Comparison of ENCODE assay signal across 10 cellular contexts in the genomic region with DNA sequence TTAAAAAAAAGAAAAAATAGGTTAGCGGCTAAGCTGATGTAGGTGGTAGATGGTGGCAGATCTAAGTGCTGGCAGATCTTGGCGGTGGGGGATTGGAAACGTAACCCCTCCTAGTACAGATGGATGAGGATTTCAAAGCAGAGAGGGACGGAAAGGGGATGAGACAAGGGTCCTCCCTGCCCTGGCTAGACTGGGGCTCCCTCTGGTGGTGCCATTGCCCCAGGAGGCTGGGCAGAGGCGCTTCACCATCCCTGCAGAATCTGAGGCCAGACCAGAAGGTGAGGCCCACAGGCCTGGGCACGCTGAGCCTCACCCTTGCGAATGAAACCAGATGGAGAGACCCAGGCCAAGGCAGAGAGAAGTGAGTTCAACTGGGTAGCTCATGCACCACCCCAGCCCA. TPM values are rescaled to one million over a fixed set of nuclear protein-coding genes. Genes with fewer than 3 reads are reported as not detected.
A peak's percentile ranks its signal among the peaks of the same experiment; 100 is the strongest.
DNase-seq lines count a peak whose midpoint lies in the region; ATAC-seq and TF ChIP-seq lines count a peak whose summit lies in the region.
"Had no signal": no experiment of that assay in that cellular context is flagged by ENCODE, and none has a peak within 500 bp of the region (broad histone marks: within the 10 kb centered on the region; RNA-seq: fewer than 3 reads in every experiment).

No MANE protein-coding gene starts in this region.

- CTCF ChIA-PET in Panc1 (lab: Charles Lee): interaction anchor here (0.6 to 0.8 kb wide), 2 partner anchors 136 to 1029 kb away, joined by 3 to 9 read pairs; no protein-coding TSS in a partner anchor

- no peak for TF ChIP-seq POLR2A in spleen (IDR thresholded peaks at IDR 0.05)

- 88 to 96% (median 91%) methylated on average over 7 of the region's 7 CpGs for WGBS in spleen, 5 donors

- peaks cover 5% of the 10 kb centered on the region; the same call in 1 of the 2 replicates for H3K4me1 ChIP-seq in Panc1 (ENCODE audit: control insufficient read depth, insufficient read depth, low read length)
- H3K4me1 ChIP-seq in spleen: peaks cover 8 to 42% (median 22%) of the 10 kb centered on the region in 6 donors
- H3K4me1 ChIP-seq: parathyroid adenoma had no signal

- no peak for DNase-seq in AG10803 (ENCODE audit: low read depth)
- DNase-seq in GM12864 (ENCODE audit: low read depth): no peak
- no peak for DNase-seq in Panc1 (ENCODE audit: low read depth, low spot score)
- peak in 1 of 2 donors; percentile 28 for DNase-seq in foreskin fibroblast
- no peak for DNase-seq in NCI-H128 (lab: John Stamatoyannopoulos, UW; ENCODE audit: unreplicated experiment)
- no peak for DNase-seq in spleen
- DNase-seq in stimulated activated naive CD4-positive, alpha-beta T cell treated with Interleukin-2 at 50 U/mL for 16 hours (lab: John Stamatoyannopoulos, UW): no peak
- DNase-seq: activated gamma-delta T cell treated with Interleukin-2 at 50 U/mL for 16 hours had no signal

- TF ChIP-seq CTCF in AG10803 (conservative IDR thresholded peaks at IDR 0.05; ENCODE audit: low read length): peak; percentile 49
- peak; percentile 49 for TF ChIP-seq CTCF in GM12864 (IDR thresholded peaks at IDR 0.05; ENCODE audit: low read depth, low read length, missing control alignments)
- TF ChIP-seq CTCF in Panc1 (IDR thresholded peaks at IDR 0.05): peak; percentile 80
- peak; percentile 58 for TF ChIP-seq CTCF in foreskin fibroblast (IDR thresholded peaks at IDR 0.05; ENCODE audit: low read depth, low read length)
- TF ChIP-seq CTCF in spleen (IDR thresholded peaks at IDR 0.05 in 8 of 11, conservative IDR thresholded peaks at IDR 0.05 in 3 of 11): peak in 3 of 11 experiments; percentile 6 to 38 (median 21)

- intact Hi-C loops in Panc1 (cut with micrococcal nuclease; ENCODE audit: unreplicated experiment) (loop anchor here (10.0 kb wide), 2 partner anchors 112 to 502 kb away; partner anchors contain the start of gene SNRPE), spleen (cut with DNase I; ENCODE audit: low total_unique reads) (loop anchor here (10.0 kb wide), 2 partner anchors 112 to 502 kb away; partner anchors contain the start of gene SNRPE)

- ATAC-seq in Panc1 (peak; percentile 65), GM18907 (IDR thresholded peaks at IDR 0.05; ENCODE audit: unreplicated experiment) (no peak)

- H3K36me3 ChIP-seq in Panc1 (ENCODE audit: control insufficient read depth, insufficient read depth, low read length) (no peaks in the 10 kb centered on the region), spleen (no peaks in the 10 kb centered on the region)

- H3K9me3 ChIP-seq in Panc1 (ENCODE audit: control insufficient read depth, insufficient read depth, low read depth, low read length): no peaks in the 10 kb centered on the region
- H3K9me3 ChIP-seq in spleen: no peaks in the 10 kb centered on the region

- H3K27me3 ChIP-seq in Panc1 (ENCODE audit: control insufficient read depth, insufficient read depth, low read length): no peaks in the 10 kb centered on the region
- peaks cover 0 to 22% (median 0%) of the 10 kb centered on the region in 7 donors for H3K27me3 ChIP-seq in spleen (replicated peaks in 1 of 7)

- no peak overlapping the region for H3K4me3 ChIP-seq in AG10803 (ENCODE audit: low read length)
- no peak overlapping the region for H3K4me3 ChIP-seq in GM12864 (ENCODE audit: low read depth, low read length)
- no peak overlapping the region for H3K4me3 ChIP-seq in Panc1 (ENCODE audit: low read depth in 2 of 2, low read length in 2 of 2)
- no peak overlapping the region for H3K4me3 ChIP-seq in foreskin fibroblast (ENCODE audit: low read depth in 1 of 2, low read length in 2 of 2)
- H3K4me3 ChIP-seq in spleen: no peak overlapping the region

- in situ Hi-C loops in Panc1 (cut with HindIII; ENCODE audit: low pct_unique_long_range_greater_than_20kb, low sequenced_read_pairs): no loop called here

- no peak overlapping the region for H3K27ac ChIP-seq in Panc1 (ENCODE audit: low read length)
- no peak overlapping the region for H3K27ac ChIP-seq in spleen
- H3K27ac ChIP-seq: parathyroid adenoma had no signal

- BruUV-seq in Panc1 (replicated peaks; lab: Mats Ljungman, UMichigan): no TSS peak

- POLR2A ChIA-PET in Panc1 (lab: Charles Lee): no interaction called here

RNA-seq across cellular contexts. Expression of gene PLEKHA6, which starts 7.0 kb away (rescaled TPM):
- total RNA-seq in Panc1 (2021; ENCODE audit: unreplicated experiment) (5.5 TPM), spleen (1 to 10 TPM in 6 of 7 donors, under 1 TPM in 1; 0.51 to 6.5 (median 4.0) TPM)
- 0.53 TPM for polyA plus RNA-seq in Panc1 (2012; ENCODE audit: insufficient read length)
- polyA plus RNA-seq in spleen: 1 to 10 TPM in 1 of 3 donors, under 1 TPM in 2; 0.47 to 1.8 (median 0.65) TPM

RNA-seq across cellular contexts. Expression of gene PPP1R15B, which starts 44.9 kb away (rescaled TPM):
- total RNA-seq in Panc1 (2021; ENCODE audit: unreplicated experiment) (51.1 TPM), spleen (10 to 100 TPM; 46.3 to 73.1 (median 63.8) TPM)
- 14.8 TPM for polyA plus RNA-seq in Panc1 (2012; ENCODE audit: insufficient read length)
- 10 to 100 TPM; 10.8 to 17.2 (median 12.5) TPM for polyA plus RNA-seq in spleen
